In the genomic region with DNA sequence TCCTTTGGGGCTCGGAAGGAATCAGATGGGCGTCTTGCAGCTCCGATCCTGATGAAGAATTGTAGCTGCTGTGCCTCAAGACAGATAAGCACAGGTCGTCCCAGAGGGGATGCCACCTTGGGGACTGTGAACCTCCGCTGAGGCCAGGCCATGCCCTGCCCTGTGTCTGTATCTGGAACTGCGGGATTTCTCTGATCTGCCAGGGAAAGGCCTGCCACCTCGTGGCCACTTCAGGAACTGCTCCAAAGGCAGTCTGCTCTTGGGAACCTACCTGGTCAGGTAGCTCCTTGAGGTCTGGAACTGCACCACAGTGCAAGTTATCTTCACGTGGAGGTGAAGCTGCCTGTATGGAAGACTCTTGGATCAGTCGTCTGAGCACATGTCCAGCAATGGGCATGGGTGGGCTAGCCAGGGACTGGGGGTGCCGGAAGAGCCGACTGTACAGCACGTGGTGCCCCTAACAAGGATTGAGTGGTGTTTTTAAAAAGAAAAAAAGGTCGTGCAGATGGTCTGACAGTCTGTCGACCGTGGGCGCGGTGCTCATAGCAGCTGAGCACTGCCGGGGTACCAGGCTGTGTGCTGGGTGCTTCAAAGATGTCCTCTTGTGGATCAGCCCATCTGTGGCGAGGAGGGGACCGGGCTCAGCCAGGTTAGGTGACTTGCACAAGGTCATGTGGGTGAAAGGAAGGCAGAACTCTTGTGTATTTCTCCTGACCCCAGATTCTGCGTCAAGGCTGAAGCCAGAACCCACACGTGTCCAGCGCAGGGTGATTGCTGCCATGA, we compare ENCODE assay signal across 1 cellular context.
TF ChIP-seq lines count a peak whose summit lies in the region.

No MANE protein-coding gene starts in this region.

TF ChIP-seq in HepG2, 621 proteins besides CTCF, POLR2A, EP300 and RAD21 (continued from another document and continues in another):
- TF ChIP-seq, protein P1, sequence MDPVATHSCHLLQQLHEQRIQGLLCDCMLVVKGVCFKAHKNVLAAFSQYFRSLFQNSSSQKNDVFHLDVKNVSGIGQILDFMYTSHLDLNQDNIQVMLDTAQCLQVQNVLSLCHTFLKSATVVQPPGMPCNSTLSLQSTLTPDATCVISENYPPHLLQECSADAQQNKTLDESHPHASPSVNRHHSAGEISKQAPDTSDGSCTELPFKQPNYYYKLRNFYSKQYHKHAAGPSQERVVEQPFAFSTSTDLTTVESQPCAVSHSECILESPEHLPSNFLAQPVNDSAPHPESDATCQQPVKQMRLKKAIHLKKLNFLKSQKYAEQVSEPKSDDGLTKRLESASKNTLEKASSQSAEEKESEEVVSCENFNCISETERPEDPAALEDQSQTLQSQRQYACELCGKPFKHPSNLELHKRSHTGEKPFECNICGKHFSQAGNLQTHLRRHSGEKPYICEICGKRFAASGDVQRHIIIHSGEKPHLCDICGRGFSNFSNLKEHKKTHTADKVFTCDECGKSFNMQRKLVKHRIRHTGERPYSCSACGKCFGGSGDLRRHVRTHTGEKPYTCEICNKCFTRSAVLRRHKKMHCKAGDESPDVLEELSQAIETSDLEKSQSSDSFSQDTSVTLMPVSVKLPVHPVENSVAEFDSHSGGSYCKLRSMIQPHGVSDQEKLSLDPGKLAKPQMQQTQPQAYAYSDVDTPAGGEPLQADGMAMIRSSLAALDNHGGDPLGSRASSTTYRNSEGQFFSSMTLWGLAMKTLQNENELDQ (CRISPR knock-in tag; IDR thresholded peaks at IDR 0.05; ENCODE audit: borderline replicate concordance), result peak; percentile 60; the same call in 1 of the 2 replicates
- no peak for TF ChIP-seq ZSCAN29 (CRISPR knock-in tag; conservative IDR thresholded peaks at IDR 0.05)
- no peak for TF ChIP-seq PRMT3 (CRISPR knock-in tag; IDR thresholded peaks at IDR 0.05; ENCODE audit: borderline replicate concordance, low read depth)
- no peak for TF ChIP-seq ZNF180 (CRISPR knock-in tag; IDR thresholded peaks at IDR 0.05; ENCODE audit: borderline replicate concordance, low read depth)
- TF ChIP-seq, protein P2, sequence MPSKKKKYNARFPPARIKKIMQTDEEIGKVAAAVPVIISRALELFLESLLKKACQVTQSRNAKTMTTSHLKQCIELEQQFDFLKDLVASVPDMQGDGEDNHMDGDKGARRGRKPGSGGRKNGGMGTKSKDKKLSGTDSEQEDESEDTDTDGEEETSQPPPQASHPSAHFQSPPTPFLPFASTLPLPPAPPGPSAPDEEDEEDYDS (CRISPR knock-in tag; IDR thresholded peaks at IDR 0.05), result peak; percentile 43; the same call in 1 of the 2 replicates
- no peak for TF ChIP-seq ZNF33A (CRISPR knock-in tag; IDR thresholded peaks at IDR 0.05; ENCODE audit: borderline replicate concordance)
- TF ChIP-seq ZNF530 (CRISPR knock-in tag; IDR thresholded peaks at IDR 0.05; ENCODE audit: low read depth), result no peak
- TF ChIP-seq ZNF329 (CRISPR knock-in tag; IDR thresholded peaks at IDR 0.05; ENCODE audit: low read depth), result no peak
- TF ChIP-seq SIX4 (CRISPR knock-in tag; IDR thresholded peaks at IDR 0.05), result no peak
- 0 out of 2 replicates have a peak, but pooled peaks have one; percentile 22 for TF ChIP-seq ZFP91 (CRISPR knock-in tag; IDR thresholded peaks at IDR 0.05; ENCODE audit: borderline replicate concordance)
- TF ChIP-seq RCOR2 (CRISPR knock-in tag; IDR thresholded peaks at IDR 0.05), result no peak
- TF ChIP-seq ZNF34 (CRISPR knock-in tag; IDR thresholded peaks at IDR 0.05; ENCODE audit: borderline replicate concordance), result no peak
- no peak for TF ChIP-seq ZBTB3 (CRISPR knock-in tag; IDR thresholded peaks at IDR 0.05; ENCODE audit: borderline replicate concordance, low read depth)
- TF ChIP-seq, protein P3, sequence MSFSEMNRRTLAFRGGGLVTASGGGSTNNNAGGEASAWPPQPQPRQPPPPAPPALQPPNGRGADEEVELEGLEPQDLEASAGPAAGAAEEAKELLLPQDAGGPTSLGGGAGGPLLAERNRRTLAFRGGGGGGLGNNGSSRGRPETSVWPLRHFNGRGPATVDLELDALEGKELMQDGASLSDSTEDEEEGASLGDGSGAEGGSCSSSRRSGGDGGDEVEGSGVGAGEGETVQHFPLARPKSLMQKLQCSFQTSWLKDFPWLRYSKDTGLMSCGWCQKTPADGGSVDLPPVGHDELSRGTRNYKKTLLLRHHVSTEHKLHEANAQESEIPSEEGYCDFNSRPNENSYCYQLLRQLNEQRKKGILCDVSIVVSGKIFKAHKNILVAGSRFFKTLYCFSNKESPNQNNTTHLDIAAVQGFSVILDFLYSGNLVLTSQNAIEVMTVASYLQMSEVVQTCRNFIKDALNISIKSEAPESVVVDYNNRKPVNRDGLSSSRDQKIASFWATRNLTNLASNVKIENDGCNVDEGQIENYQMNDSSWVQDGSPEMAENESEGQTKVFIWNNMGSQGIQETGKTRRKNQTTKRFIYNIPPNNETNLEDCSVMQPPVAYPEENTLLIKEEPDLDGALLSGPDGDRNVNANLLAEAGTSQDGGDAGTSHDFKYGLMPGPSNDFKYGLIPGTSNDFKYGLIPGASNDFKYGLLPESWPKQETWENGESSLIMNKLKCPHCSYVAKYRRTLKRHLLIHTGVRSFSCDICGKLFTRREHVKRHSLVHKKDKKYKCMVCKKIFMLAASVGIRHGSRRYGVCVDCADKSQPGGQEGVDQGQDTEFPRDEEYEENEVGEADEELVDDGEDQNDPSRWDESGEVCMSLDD (CRISPR knock-in tag; IDR thresholded peaks at IDR 0.05; ENCODE audit: borderline replicate concordance), result no peak
- 0 out of 2 replicates have a peak, but pooled peaks have one; percentile 22 for TF ChIP-seq MXD1 (CRISPR knock-in tag; IDR thresholded peaks at IDR 0.05)
- TF ChIP-seq ZNF362 (CRISPR knock-in tag; IDR thresholded peaks at IDR 0.05; ENCODE audit: borderline replicate concordance), result no peak
- no peak for TF ChIP-seq TBP (CRISPR knock-in tag; IDR thresholded peaks at IDR 0.05)
- TF ChIP-seq NR0B2 (CRISPR knock-in tag; IDR thresholded peaks at IDR 0.05), result peak; percentile 56; the same call in 1 of the 2 replicates
- no peak for TF ChIP-seq ZNF782 (CRISPR knock-in tag; IDR thresholded peaks at IDR 0.05; ENCODE audit: borderline replicate concordance)
- TF ChIP-seq ZNF160 (CRISPR knock-in tag; IDR thresholded peaks at IDR 0.05), result peak; percentile 42; the same call in 1 of the 2 replicates
- TF ChIP-seq SOX6 (IDR thresholded peaks at IDR 0.05), result no peak
- peak; percentile 55 for TF ChIP-seq SOX6 (CRISPR knock-in tag; IDR thresholded peaks at IDR 0.05)
- TF ChIP-seq, protein P4, sequence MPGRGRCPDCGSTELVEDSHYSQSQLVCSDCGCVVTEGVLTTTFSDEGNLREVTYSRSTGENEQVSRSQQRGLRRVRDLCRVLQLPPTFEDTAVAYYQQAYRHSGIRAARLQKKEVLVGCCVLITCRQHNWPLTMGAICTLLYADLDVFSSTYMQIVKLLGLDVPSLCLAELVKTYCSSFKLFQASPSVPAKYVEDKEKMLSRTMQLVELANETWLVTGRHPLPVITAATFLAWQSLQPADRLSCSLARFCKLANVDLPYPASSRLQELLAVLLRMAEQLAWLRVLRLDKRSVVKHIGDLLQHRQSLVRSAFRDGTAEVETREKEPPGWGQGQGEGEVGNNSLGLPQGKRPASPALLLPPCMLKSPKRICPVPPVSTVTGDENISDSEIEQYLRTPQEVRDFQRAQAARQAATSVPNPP (CRISPR knock-in tag; IDR thresholded peaks at IDR 0.05), result no peak
- TF ChIP-seq SP1 (IDR thresholded peaks at IDR 0.05), result no peak
- no peak for TF ChIP-seq SP1 (CRISPR knock-in tag; IDR thresholded peaks at IDR 0.05)
- no peak for TF ChIP-seq PLSCR1 (CRISPR knock-in tag; IDR thresholded peaks at IDR 0.05; ENCODE audit: borderline replicate concordance)
- TF ChIP-seq SRSF4 (IDR thresholded peaks at IDR 0.05; ENCODE audit: low read depth, low read length, poor library complexity, severe bottlenecking), result no peak
- TF ChIP-seq PAF1 (CRISPR knock-in tag; IDR thresholded peaks at IDR 0.05), result no peak
- TF ChIP-seq, protein P5, sequence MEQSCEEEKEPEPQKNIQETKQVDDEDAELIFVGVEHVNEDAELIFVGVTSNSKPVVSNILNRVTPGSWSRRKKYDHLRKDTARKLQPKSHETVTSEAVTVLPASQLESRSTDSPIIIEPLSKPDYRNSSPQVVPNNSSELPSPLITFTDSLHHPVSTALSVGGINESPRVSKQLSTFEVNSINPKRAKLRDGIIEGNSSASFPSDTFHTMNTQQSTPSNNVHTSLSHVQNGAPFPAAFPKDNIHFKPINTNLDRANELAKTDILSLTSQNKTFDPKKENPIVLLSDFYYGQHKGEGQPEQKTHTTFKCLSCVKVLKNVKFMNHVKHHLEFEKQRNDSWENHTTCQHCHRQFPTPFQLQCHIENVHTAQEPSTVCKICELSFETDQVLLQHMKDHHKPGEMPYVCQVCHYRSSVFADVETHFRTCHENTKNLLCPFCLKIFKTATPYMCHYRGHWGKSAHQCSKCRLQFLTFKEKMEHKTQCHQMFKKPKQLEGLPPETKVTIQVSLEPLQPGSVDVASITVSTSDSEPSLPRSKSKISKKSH (CRISPR knock-in tag; IDR thresholded peaks at IDR 0.05; ENCODE audit: borderline replicate concordance), result 0 out of 2 replicates have a peak, but pooled peaks have one; percentile 30
- no peak for TF ChIP-seq ZNF550 (CRISPR knock-in tag; IDR thresholded peaks at IDR 0.05; ENCODE audit: borderline replicate concordance)
- no peak for TF ChIP-seq ZNF883 (CRISPR knock-in tag; IDR thresholded peaks at IDR 0.05; ENCODE audit: not compliant biosample characterization)
- no peak for TF ChIP-seq ZNF414 (CRISPR knock-in tag; IDR thresholded peaks at IDR 0.05)
- TF ChIP-seq DMTF1 (CRISPR knock-in tag; IDR thresholded peaks at IDR 0.05), result no peak
- TF ChIP-seq ZNF770 (CRISPR knock-in tag; IDR thresholded peaks at IDR 0.05), result no peak
- TF ChIP-seq ZFY (CRISPR knock-in tag; IDR thresholded peaks at IDR 0.05), result no peak
- no peak for TF ChIP-seq TRIM24 (CRISPR knock-in tag; IDR thresholded peaks at IDR 0.05)
- TF ChIP-seq NFKBIZ (CRISPR knock-in tag; IDR thresholded peaks at IDR 0.05), result no peak
